1 cellular context compared by ENCODE assay signal in the genomic region with DNA sequence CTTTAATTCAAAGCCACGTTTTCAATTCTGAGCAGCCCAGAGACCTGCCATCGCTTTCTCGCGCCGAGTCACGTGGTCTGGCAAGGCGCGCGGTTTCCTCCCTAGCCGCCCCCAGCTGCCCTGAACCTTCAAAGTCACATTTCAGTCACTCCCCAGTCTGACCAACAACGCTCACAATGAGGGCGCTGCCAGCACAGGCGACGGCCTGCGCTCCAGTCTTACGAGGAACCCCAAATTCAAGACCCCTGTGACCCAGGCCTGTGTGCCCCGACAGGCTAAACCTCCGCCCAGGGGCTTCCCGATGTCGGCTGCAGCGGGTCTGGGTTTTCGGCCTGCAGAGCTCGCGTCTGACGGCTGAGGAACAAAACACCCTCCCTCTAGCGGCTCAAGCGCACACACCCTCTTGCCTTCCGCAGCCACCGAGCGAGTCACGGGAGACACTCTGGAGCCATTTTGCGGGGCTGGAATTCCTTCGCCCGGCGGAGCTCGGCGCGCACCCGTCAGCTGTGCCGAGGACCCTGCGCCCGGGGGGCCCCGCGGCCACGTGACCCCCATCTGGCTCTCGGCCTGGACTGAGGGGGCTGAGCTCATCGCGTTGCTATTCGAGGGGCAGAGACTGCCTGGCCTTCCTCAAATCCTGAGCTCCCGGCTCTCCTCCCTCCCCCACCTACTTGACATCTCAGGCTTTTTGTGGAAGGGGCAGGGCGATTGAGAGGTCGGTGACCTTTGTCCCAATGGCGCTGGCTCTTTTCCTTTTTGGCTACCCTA.
TF ChIP-seq lines count a peak whose summit lies in the region.

No MANE protein-coding gene starts in this region.

TF ChIP-seq in HepG2, 621 proteins besides CTCF, POLR2A, EP300 and RAD21 (continued from another document and continues in another):
- TF ChIP-seq, protein P1, sequence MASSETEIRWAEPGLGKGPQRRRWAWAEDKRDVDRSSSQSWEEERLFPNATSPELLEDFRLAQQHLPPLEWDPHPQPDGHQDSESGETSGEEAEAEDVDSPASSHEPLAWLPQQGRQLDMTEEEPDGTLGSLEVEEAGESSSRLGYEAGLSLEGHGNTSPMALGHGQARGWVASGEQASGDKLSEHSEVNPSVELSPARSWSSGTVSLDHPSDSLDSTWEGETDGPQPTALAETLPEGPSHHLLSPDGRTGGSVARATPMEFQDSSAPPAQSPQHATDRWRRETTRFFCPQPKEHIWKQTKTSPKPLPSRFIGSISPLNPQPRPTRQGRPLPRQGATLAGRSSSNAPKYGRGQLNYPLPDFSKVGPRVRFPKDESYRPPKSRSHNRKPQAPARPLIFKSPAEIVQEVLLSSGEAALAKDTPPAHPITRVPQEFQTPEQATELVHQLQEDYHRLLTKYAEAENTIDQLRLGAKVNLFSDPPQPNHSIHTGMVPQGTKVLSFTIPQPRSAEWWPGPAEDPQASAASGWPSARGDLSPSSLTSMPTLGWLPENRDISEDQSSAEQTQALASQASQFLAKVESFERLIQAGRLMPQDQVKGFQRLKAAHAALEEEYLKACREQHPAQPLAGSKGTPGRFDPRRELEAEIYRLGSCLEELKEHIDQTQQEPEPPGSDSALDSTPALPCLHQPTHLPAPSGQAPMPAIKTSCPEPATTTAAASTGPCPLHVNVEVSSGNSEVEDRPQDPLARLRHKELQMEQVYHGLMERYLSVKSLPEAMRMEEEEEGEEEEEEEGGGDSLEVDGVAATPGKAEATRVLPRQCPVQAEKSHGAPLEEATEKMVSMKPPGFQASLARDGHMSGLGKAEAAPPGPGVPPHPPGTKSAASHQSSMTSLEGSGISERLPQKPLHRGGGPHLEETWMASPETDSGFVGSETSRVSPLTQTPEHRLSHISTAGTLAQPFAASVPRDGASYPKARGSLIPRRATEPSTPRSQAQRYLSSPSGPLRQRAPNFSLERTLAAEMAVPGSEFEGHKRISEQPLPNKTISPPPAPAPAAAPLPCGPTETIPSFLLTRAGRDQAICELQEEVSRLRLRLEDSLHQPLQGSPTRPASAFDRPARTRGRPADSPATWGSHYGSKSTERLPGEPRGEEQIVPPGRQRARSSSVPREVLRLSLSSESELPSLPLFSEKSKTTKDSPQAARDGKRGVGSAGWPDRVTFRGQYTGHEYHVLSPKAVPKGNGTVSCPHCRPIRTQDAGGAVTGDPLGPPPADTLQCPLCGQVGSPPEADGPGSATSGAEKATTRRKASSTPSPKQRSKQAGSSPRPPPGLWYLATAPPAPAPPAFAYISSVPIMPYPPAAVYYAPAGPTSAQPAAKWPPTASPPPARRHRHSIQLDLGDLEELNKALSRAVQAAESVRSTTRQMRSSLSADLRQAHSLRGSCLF (CRISPR knock-in tag; IDR thresholded peaks at IDR 0.05; ENCODE audit: borderline replicate concordance), result no peak
- TF ChIP-seq FOXA3 (CRISPR knock-in tag; IDR thresholded peaks at IDR 0.05), result no peak
- TF ChIP-seq ZNF607 (CRISPR knock-in tag; IDR thresholded peaks at IDR 0.05; ENCODE audit: borderline replicate concordance), result peak; percentile 64
- TF ChIP-seq, protein P2, sequence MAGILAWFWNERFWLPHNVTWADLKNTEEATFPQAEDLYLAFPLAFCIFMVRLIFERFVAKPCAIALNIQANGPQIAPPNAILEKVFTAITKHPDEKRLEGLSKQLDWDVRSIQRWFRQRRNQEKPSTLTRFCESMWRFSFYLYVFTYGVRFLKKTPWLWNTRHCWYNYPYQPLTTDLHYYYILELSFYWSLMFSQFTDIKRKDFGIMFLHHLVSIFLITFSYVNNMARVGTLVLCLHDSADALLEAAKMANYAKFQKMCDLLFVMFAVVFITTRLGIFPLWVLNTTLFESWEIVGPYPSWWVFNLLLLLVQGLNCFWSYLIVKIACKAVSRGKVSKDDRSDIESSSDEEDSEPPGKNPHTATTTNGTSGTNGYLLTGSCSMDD (CRISPR knock-in tag; IDR thresholded peaks at IDR 0.05), result no peak
- no peak for TF ChIP-seq NFIB (CRISPR knock-in tag; IDR thresholded peaks at IDR 0.05; ENCODE audit: borderline replicate concordance)
- TF ChIP-seq NCOA2 (CRISPR knock-in tag; IDR thresholded peaks at IDR 0.05), result no peak
- TF ChIP-seq, protein P3, sequence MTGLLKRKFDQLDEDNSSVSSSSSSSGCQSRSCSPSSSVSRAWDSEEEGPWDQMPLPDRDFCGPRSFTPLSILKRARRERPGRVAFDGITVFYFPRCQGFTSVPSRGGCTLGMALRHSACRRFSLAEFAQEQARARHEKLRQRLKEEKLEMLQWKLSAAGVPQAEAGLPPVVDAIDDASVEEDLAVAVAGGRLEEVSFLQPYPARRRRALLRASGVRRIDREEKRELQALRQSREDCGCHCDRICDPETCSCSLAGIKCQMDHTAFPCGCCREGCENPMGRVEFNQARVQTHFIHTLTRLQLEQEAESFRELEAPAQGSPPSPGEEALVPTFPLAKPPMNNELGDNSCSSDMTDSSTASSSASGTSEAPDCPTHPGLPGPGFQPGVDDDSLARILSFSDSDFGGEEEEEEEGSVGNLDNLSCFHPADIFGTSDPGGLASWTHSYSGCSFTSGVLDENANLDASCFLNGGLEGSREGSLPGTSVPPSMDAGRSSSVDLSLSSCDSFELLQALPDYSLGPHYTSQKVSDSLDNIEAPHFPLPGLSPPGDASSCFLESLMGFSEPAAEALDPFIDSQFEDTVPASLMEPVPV (CRISPR knock-in tag; IDR thresholded peaks at IDR 0.05), result peak; percentile 92; the same call in 1 of the 2 replicates
- TF ChIP-seq MIXL1 (CRISPR knock-in tag; IDR thresholded peaks at IDR 0.05), result no peak
- no peak; the same call in 1 of the 2 replicates for TF ChIP-seq ZFP37 (CRISPR knock-in tag; IDR thresholded peaks at IDR 0.05; ENCODE audit: borderline replicate concordance)
- no peak for TF ChIP-seq SP1 (IDR thresholded peaks at IDR 0.05)
- 0 out of 2 replicates have a peak, but pooled peaks have one; percentile 9 for TF ChIP-seq SP1 (CRISPR knock-in tag; IDR thresholded peaks at IDR 0.05)
- TF ChIP-seq, protein P4, sequence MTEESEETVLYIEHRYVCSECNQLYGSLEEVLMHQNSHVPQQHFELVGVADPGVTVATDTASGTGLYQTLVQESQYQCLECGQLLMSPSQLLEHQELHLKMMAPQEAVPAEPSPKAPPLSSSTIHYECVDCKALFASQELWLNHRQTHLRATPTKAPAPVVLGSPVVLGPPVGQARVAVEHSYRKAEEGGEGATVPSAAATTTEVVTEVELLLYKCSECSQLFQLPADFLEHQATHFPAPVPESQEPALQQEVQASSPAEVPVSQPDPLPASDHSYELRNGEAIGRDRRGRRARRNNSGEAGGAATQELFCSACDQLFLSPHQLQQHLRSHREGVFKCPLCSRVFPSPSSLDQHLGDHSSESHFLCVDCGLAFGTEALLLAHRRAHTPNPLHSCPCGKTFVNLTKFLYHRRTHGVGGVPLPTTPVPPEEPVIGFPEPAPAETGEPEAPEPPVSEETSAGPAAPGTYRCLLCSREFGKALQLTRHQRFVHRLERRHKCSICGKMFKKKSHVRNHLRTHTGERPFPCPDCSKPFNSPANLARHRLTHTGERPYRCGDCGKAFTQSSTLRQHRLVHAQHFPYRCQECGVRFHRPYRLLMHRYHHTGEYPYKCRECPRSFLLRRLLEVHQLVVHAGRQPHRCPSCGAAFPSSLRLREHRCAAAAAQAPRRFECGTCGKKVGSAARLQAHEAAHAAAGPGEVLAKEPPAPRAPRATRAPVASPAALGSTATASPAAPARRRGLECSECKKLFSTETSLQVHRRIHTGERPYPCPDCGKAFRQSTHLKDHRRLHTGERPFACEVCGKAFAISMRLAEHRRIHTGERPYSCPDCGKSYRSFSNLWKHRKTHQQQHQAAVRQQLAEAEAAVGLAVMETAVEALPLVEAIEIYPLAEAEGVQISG (CRISPR knock-in tag; IDR thresholded peaks at IDR 0.05), result peak; percentile 69
- TF ChIP-seq, protein P5, sequence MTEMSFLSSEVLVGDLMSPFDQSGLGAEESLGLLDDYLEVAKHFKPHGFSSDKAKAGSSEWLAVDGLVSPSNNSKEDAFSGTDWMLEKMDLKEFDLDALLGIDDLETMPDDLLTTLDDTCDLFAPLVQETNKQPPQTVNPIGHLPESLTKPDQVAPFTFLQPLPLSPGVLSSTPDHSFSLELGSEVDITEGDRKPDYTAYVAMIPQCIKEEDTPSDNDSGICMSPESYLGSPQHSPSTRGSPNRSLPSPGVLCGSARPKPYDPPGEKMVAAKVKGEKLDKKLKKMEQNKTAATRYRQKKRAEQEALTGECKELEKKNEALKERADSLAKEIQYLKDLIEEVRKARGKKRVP (CRISPR knock-in tag; IDR thresholded peaks at IDR 0.05), result no peak
- TF ChIP-seq GLI4 (CRISPR knock-in tag; IDR thresholded peaks at IDR 0.05; ENCODE audit: borderline replicate concordance), result peak; percentile 76; the same call in 1 of the 2 replicates
- TF ChIP-seq, protein P6, sequence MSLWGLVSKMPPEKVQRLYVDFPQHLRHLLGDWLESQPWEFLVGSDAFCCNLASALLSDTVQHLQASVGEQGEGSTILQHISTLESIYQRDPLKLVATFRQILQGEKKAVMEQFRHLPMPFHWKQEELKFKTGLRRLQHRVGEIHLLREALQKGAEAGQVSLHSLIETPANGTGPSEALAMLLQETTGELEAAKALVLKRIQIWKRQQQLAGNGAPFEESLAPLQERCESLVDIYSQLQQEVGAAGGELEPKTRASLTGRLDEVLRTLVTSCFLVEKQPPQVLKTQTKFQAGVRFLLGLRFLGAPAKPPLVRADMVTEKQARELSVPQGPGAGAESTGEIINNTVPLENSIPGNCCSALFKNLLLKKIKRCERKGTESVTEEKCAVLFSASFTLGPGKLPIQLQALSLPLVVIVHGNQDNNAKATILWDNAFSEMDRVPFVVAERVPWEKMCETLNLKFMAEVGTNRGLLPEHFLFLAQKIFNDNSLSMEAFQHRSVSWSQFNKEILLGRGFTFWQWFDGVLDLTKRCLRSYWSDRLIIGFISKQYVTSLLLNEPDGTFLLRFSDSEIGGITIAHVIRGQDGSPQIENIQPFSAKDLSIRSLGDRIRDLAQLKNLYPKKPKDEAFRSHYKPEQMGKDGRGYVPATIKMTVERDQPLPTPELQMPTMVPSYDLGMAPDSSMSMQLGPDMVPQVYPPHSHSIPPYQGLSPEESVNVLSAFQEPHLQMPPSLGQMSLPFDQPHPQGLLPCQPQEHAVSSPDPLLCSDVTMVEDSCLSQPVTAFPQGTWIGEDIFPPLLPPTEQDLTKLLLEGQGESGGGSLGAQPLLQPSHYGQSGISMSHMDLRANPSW (CRISPR knock-in tag; IDR thresholded peaks at IDR 0.05; ENCODE audit: borderline replicate concordance), result no peak
- TF ChIP-seq NFYB (CRISPR knock-in tag; IDR thresholded peaks at IDR 0.05), result no peak
- no peak for TF ChIP-seq SNRNP70 (IDR thresholded peaks at IDR 0.05; ENCODE audit: low read depth, low read length)
- no peak for TF ChIP-seq HOXA7 (CRISPR knock-in tag; IDR thresholded peaks at IDR 0.05)
- TF ChIP-seq, protein P7, sequence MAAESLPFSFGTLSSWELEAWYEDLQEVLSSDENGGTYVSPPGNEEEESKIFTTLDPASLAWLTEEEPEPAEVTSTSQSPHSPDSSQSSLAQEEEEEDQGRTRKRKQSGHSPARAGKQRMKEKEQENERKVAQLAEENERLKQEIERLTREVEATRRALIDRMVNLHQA (CRISPR knock-in tag; IDR thresholded peaks at IDR 0.05), result no peak
- TF ChIP-seq NBN (conservative IDR thresholded peaks at IDR 0.05), result no peak
- TF ChIP-seq, protein P8, sequence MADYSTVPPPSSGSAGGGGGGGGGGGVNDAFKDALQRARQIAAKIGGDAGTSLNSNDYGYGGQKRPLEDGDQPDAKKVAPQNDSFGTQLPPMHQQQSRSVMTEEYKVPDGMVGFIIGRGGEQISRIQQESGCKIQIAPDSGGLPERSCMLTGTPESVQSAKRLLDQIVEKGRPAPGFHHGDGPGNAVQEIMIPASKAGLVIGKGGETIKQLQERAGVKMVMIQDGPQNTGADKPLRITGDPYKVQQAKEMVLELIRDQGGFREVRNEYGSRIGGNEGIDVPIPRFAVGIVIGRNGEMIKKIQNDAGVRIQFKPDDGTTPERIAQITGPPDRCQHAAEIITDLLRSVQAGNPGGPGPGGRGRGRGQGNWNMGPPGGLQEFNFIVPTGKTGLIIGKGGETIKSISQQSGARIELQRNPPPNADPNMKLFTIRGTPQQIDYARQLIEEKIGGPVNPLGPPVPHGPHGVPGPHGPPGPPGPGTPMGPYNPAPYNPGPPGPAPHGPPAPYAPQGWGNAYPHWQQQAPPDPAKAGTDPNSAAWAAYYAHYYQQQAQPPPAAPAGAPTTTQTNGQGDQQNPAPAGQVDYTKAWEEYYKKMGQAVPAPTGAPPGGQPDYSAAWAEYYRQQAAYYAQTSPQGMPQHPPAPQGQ (CRISPR knock-in tag; IDR thresholded peaks at IDR 0.05; ENCODE audit: borderline replicate concordance), result no peak
- TF ChIP-seq, protein P9, sequence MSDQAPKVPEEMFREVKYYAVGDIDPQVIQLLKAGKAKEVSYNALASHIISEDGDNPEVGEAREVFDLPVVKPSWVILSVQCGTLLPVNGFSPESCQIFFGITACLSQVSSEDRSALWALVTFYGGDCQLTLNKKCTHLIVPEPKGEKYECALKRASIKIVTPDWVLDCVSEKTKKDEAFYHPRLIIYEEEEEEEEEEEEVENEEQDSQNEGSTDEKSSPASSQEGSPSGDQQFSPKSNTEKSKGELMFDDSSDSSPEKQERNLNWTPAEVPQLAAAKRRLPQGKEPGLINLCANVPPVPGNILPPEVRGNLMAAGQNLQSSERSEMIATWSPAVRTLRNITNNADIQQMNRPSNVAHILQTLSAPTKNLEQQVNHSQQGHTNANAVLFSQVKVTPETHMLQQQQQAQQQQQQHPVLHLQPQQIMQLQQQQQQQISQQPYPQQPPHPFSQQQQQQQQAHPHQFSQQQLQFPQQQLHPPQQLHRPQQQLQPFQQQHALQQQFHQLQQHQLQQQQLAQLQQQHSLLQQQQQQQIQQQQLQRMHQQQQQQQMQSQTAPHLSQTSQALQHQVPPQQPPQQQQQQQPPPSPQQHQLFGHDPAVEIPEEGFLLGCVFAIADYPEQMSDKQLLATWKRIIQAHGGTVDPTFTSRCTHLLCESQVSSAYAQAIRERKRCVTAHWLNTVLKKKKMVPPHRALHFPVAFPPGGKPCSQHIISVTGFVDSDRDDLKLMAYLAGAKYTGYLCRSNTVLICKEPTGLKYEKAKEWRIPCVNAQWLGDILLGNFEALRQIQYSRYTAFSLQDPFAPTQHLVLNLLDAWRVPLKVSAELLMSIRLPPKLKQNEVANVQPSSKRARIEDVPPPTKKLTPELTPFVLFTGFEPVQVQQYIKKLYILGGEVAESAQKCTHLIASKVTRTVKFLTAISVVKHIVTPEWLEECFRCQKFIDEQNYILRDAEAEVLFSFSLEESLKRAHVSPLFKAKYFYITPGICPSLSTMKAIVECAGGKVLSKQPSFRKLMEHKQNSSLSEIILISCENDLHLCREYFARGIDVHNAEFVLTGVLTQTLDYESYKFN (CRISPR knock-in tag; conservative IDR thresholded peaks at IDR 0.05), result no peak; the same call in 1 of the 2 replicates
- TF ChIP-seq ZSCAN29 (CRISPR knock-in tag; conservative IDR thresholded peaks at IDR 0.05), result peak; percentile 86
- TF ChIP-seq, protein P10, sequence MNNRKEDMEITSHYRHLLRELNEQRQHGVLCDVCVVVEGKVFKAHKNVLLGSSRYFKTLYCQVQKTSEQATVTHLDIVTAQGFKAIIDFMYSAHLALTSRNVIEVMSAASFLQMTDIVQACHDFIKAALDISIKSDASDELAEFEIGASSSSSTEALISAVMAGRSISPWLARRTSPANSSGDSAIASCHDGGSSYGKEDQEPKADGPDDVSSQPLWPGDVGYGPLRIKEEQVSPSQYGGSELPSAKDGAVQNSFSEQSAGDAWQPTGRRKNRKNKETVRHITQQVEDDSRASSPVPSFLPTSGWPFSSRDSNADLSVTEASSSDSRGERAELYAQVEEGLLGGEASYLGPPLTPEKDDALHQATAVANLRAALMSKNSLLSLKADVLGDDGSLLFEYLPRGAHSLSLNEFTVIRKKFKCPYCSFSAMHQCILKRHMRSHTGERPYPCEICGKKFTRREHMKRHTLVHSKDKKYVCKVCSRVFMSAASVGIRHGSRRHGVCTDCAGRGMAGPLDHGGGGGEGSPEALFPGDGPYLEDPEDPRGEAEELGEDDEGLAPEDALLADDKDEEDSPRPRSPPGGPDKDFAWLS (CRISPR knock-in tag; IDR thresholded peaks at IDR 0.05; ENCODE audit: borderline replicate concordance), result no peak
- TF ChIP-seq KDM5B (CRISPR knock-in tag; IDR thresholded peaks at IDR 0.05; ENCODE audit: borderline replicate concordance), result peak; percentile 83
